8 cellular contexts compared by ENCODE assay signal in genomic region chr1:207644852-207645631, GRCh38. TPM values are rescaled to one million over a fixed set of nuclear protein-coding genes. Genes with fewer than 3 reads are reported as not detected.
DNase-seq lines count a peak whose midpoint lies in the region; ATAC-seq and TF ChIP-seq lines count a peak whose summit lies in the region.

Gene CR1L, plus strand, starts transcription at chr1:207645133. Its CDS starts 101 bp downstream, at chr1:207645234.

- H4K20me1 ChIP-seq in MM.1S (ENCODE audit: insufficient read depth, low read length) = no peaks in the 10 kb centered on the region

- H3K27ac ChIP-seq in SJSA1 (no peak within 1 kb of the TSS), tibial artery (no peak within 1 kb of the TSS), MM.1S (ENCODE audit: low read length) (no peak within 1 kb of the TSS)

- no peaks in the 10 kb centered on the region for H3F3A ChIP-seq in MM.1S (ENCODE audit: insufficient read depth, low read length)

- H2AFZ ChIP-seq in MM.1S (ENCODE audit: low read length) = no peak within 1 kb of the TSS

- no peak within 1 kb of the TSS for H3K4me2 ChIP-seq in MM.1S (ENCODE audit: low read depth, low read length)

- DNase-seq in SJSA1 (ENCODE audit: low read depth in 1 of 2, low spot score in 2 of 2) = peak; percentile 9 to 54
- DNase-seq in activated naive CD4-positive, alpha-beta T cell treated with anti-CD3 and anti-CD28 coated beads, Interleukin-2, amount 50 U/mL, for 16 hours = peak; percentile 81
- DNase-seq in head of caudate nucleus = peak; percentile 61 to 92 (median 83)
- DNase-seq in posterior vena cava (ENCODE audit: low spot score) = peak; percentile 93
- DNase-seq in tibial artery = peak; percentile 85 to 86
- DNase-seq in MM.1S = no peak

- H3K9me3 ChIP-seq in SJSA1 (replicated peaks) (no peaks in the 10 kb centered on the region), tibial artery (no peaks in the 10 kb centered on the region), MM.1S (replicated peaks; ENCODE audit: insufficient read depth, low read length) (no peaks in the 10 kb centered on the region)

- no peaks in the 10 kb centered on the region for H3K9me2 ChIP-seq in MM.1S (replicated peaks; ENCODE audit: insufficient read depth, low read length)

- no peaks in the 10 kb centered on the region for H3K79me2 ChIP-seq in MM.1S (ENCODE audit: low read length)

- no peak within 1 kb of the TSS for H3K9ac ChIP-seq in MM.1S (ENCODE audit: low read length)

- peak within 1 kb of the TSS; percentile 37 for H3K4me3 ChIP-seq in SJSA1
- peak within 1 kb of the TSS; percentile 53 to 55 for H3K4me3 ChIP-seq in tibial artery
- no peak within 1 kb of the TSS for H3K4me3 ChIP-seq in MM.1S (ENCODE audit: low read length)

- H3K4me1 ChIP-seq in SJSA1 (replicated peaks) = peaks cover 4% of the 10 kb centered on the region; the same call in 1 of the 2 replicates
- peaks cover 0 to 16% (median 12%) of the 10 kb centered on the region in 4 donors for H3K4me1 ChIP-seq in tibial artery
- no peaks in the 10 kb centered on the region for H3K4me1 ChIP-seq in MM.1S (ENCODE audit: low read length)

- H3K36me3 ChIP-seq in SJSA1 (no peaks in the 10 kb centered on the region), tibial artery (no peaks in the 10 kb centered on the region), MM.1S (replicated peaks; ENCODE audit: insufficient read depth, low read length) (no peaks in the 10 kb centered on the region)

- TF ChIP-seq CTCF in tibial artery (IDR thresholded peaks at IDR 0.05) = no peak
- TF ChIP-seq CTCF in MM.1S (IDR thresholded peaks at IDR 0.05; ENCODE audit: low read length) = no peak

- ATAC-seq in GM18868 (IDR thresholded peaks at IDR 0.05; ENCODE audit: unreplicated experiment) (peak; percentile 91), HG03066 (IDR thresholded peaks at IDR 0.05; ENCODE audit: low read depth, unreplicated experiment) (peak; percentile 92)

- intact Hi-C loops in head of caudate nucleus (cut with DNase I) (no loop called here), posterior vena cava (cut with DNase I) (no loop called here), tibial artery (cut with DNase I; ENCODE audit: low total_unique reads) (no loop called here)

- peaks cover 28% of the 10 kb centered on the region for H3K27me3 ChIP-seq in SJSA1 (replicated peaks)
- H3K27me3 ChIP-seq in tibial artery = peaks cover 0 to 10% of the 10 kb centered on the region in 2 donors
- no peaks in the 10 kb centered on the region for H3K27me3 ChIP-seq in MM.1S (replicated peaks; ENCODE audit: insufficient read depth, low read length)

RNA-seq across cellular contexts. Expression of gene CR1L, which starts in this region (rescaled TPM):
- total RNA-seq in SJSA1 (2014; rRNA removed; shearing (Covaris generic)) = not detected in 2 replicates
- total RNA-seq in posterior vena cava = under 1 TPM in 1 of 2 donors, not detected in 1; 0.19 TPM

Comparison
In these comparisons a context has a peak if more than half of its experiments do, and no peak if none do; other contexts are left out.
1. Peak in DNase-seq and H3K4me3 ChIP-seq in SJSA1; RNA of the gene not detected or under 1 TPM.
2. Peak in DNase-seq in posterior vena cava; RNA of the gene not detected or under 1 TPM.